In the genomic region with DNA sequence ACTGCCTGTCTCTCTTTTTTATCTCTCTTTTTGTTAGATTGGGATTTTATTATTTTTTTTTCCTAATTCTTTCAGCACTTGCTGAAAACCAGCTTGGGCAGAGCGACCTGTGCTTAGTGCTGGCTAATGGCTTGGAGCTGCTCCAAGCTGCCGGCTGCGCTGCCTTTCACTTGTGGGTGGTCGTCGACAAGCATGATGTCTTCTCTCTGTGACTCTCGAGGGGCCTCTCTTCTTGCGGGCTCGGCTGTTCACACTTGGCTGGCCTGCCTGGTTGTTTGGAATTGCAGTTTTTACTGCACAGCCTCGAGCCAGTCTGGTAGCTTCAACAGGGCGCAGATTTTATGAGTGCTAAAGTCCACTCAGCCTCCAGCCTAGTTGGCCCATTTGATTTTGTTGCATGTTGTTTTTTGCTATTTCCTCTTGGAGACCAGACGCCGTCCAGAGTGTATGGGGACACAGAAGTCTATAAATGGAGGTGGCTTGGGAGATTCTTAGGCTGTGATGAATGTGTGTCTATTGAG, we compare ENCODE assay signal across 11 cellular contexts. TPM values are rescaled to one million over a fixed set of nuclear protein-coding genes. Genes with fewer than 3 reads are reported as not detected.
DNase-seq lines count a peak whose midpoint lies in the region; ATAC-seq and TF ChIP-seq lines count a peak whose summit lies in the region.
"Had no signal": no experiment of that assay in that cellular context is flagged by ENCODE, and none has a peak within 500 bp of the region (broad histone marks: within the 10 kb centered on the region; RNA-seq: fewer than 3 reads in every experiment).

No MANE protein-coding gene starts in this region.

- H3K4me3 ChIP-seq in esophagus (ENCODE audit: low read depth in 1 of 2, low read length in 2 of 2) (no peak overlapping the region), ovary (no peak overlapping the region)
- H3K4me3 ChIP-seq: GM23248 had no signal

- no peak for TF ChIP-seq EP300 in ovary (IDR thresholded peaks at IDR 0.05)

- ATAC-seq in HG02763 (IDR thresholded peaks at IDR 0.05; ENCODE audit: unreplicated experiment) (no peak), HG03565 (IDR thresholded peaks at IDR 0.05; ENCODE audit: unreplicated experiment) (no peak), HG03135 (IDR thresholded peaks at IDR 0.05; ENCODE audit: unreplicated experiment) (no peak)

- DNase-seq in NCI-H1694 treated with DMSO at 0.1 percent for 48 hours (lab: John Stamatoyannopoulos, UW), result peak; percentile 24
- DNase-seq in ovary, result peak in 4 of 5 donors; percentile 35 to 69 (median 61)
- no peak for DNase-seq in UCSD-AML1 (lab: John Stamatoyannopoulos, UW; ENCODE audit: unreplicated experiment)
- DNase-seq: activated naive CD8-positive, alpha-beta T cell treated with anti-CD3 and anti-CD28 coated beads, Interleukin-2, amount 10 ng/mL, durations not matched to agents 7 days and 5 days; GM23248; NCI-H510A had no signal

- no peaks in the 10 kb centered on the region for H3K9me3 ChIP-seq in esophagus (ENCODE audit: control insufficient read depth in 2 of 2, insufficient read depth in 1 of 2, low read depth in 1 of 2, low read length in 1 of 2)
- H3K9me3 ChIP-seq in ovary, result no peaks in the 10 kb centered on the region

- no peaks in the 10 kb centered on the region for H3K27me3 ChIP-seq in esophagus (ENCODE audit: control insufficient read depth in 1 of 2, insufficient read depth in 2 of 2, low read length in 2 of 2)
- H3K27me3 ChIP-seq in ovary, result no peaks in the 10 kb centered on the region

- intact Hi-C loops in ovary (cut with DNase I), result no loop called here

- H3K27ac ChIP-seq in 22Rv1 (peak overlapping the region; percentile 99), esophagus (ENCODE audit: low read depth in 2 of 2, low read length in 1 of 2) (peak overlapping the region; percentile 95 to 96), ovary (peak overlapping the region in 1 of 2 donors; percentile 42)
- H3K27ac ChIP-seq: GM23248 had no signal

- TF ChIP-seq CTCF in 22Rv1 (IDR thresholded peaks at IDR 0.05), result no peak
- no peak for TF ChIP-seq CTCF in ovary (IDR thresholded peaks at IDR 0.05)

- 58 to 68% methylated on average over 12 of the region's 12 CpGs for WGBS in esophagus, 2 donors
- WGBS in ovary, 3 donors, result 16 to 21% (median 20%) methylated on average over 12 of the region's 12 CpGs

- TF ChIP-seq POLR2A in ovary (IDR thresholded peaks at IDR 0.05), result no peak

- H3K36me3 ChIP-seq in esophagus (ENCODE audit: control insufficient read depth in 2 of 2, insufficient read depth in 2 of 2, low read length in 1 of 2), result peaks cover 0 to 2% of the 10 kb centered on the region in 2 donors
- H3K36me3 ChIP-seq in ovary, result no peaks in the 10 kb centered on the region

- H3K4me1 ChIP-seq in esophagus (ENCODE audit: control insufficient read depth in 2 of 2, insufficient read depth in 2 of 2, low read length in 1 of 2) (peaks cover 18 to 29% of the 10 kb centered on the region in 2 donors), ovary (ENCODE audit: insufficient read depth) (peaks cover 8% of the 10 kb centered on the region)

RNA-seq across cellular contexts. Expression of a gene that starts 18.6 kb away (rescaled TPM):
- polyA plus RNA-seq in esophagus (10 to 100 TPM; 30.9 to 57.6 TPM), ovary (10 to 100 TPM; 28.0 to 40.3 TPM)
- 10 to 100 TPM; 29.8 to 65.6 (median 54.8) TPM for total RNA-seq in ovary

RNA-seq across cellular contexts. Expression of a gene that starts 54.4 kb away (rescaled TPM):
- polyA plus RNA-seq in esophagus (10 to 100 TPM in 1 of 2 donors, 1 to 10 TPM in 1; 6.8 to 14.6 TPM), ovary (10 to 100 TPM in 1 of 2 donors, 1 to 10 TPM in 1; 6.8 to 11.0 TPM)
- 10 to 100 TPM; 13.6 to 19.4 (median 15.4) TPM for total RNA-seq in ovary

RNA-seq across cellular contexts. Expression of a gene that starts 54.6 kb away (rescaled TPM):
- polyA plus RNA-seq in esophagus, result 10 to 100 TPM; 34.3 to 49.1 TPM
- total RNA-seq in ovary, result 10 to 100 TPM; 54.0 to 77.5 (median 71.4) TPM
- polyA plus RNA-seq in ovary, result 10 to 100 TPM; 10.8 to 42.4 TPM
